ENCODE assay signal across 8 cellular contexts in the genomic region with DNA sequence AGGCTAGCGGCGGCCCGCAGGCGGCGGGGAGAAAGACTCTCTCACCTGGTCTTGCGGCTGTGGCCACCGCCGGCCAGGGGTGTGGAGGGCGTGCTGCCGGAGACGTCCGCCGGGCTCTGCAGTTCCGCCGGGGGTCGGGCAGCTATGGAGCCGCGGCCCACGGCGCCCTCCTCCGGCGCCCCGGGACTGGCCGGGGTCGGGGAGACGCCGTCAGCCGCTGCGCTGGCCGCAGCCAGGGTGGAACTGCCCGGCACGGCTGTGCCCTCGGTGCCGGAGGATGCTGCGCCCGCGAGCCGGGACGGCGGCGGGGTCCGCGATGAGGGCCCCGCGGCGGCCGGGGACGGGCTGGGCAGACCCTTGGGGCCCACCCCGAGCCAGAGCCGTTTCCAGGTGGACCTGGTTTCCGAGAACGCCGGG. TPM values are rescaled to one million over a fixed set of nuclear protein-coding genes. Genes with fewer than 3 reads are reported as not detected.
DNase-seq lines count a peak whose midpoint lies in the region; ATAC-seq and TF ChIP-seq lines count a peak whose summit lies in the region.

No MANE protein-coding gene starts in this region.

- H3K9me3 ChIP-seq in smooth muscle cell (replicated peaks; ENCODE audit: low read depth): no peaks in the 10 kb centered on the region

- WGBS in smooth muscle cell (ENCODE audit: low lambda C conversion rate): 0% methylated on average over 46 of the region's 53 CpGs

- ATAC-seq in GM18907 (IDR thresholded peaks at IDR 0.05; ENCODE audit: unreplicated experiment) (peak; percentile 42), HG03103 (IDR thresholded peaks at IDR 0.05; ENCODE audit: low read depth, unreplicated experiment) (peak; percentile 24)
- ATAC-seq in activated T-helper 17 cell treated with anti-CD3 and anti-CD28 coated beads, Interleukin-2, amount 50 U/mL, for 72 hours (replicated peaks): peak; percentile 7

- H3K4me3 ChIP-seq in smooth muscle cell: peak overlapping the region; percentile 74

- peaks cover 44% of the 10 kb centered on the region for H3K4me1 Mint-ChIP-seq in activated T-helper 17 cell treated with anti-CD3 and anti-CD28 coated beads, Interleukin-2, amount 50 U/mL, for 72 hours

- H3K36me3 ChIP-seq in smooth muscle cell (ENCODE audit: low read depth): no peaks in the 10 kb centered on the region

- H3K27ac Mint-ChIP-seq in activated T-helper 17 cell treated with anti-CD3 and anti-CD28 coated beads, Interleukin-2, amount 50 U/mL, for 72 hours: no peak overlapping the region

- no peaks in the 10 kb centered on the region for H3K27me3 Mint-ChIP-seq in activated T-helper 17 cell treated with anti-CD3 and anti-CD28 coated beads, Interleukin-2, amount 50 U/mL, for 72 hours

- peak overlapping the region; percentile 74 for H2AFZ ChIP-seq in smooth muscle cell (ENCODE audit: low read depth)

- H3K27ac ChIP-seq in smooth muscle cell (ENCODE audit: low read depth): no peak overlapping the region

- H3K79me2 ChIP-seq in smooth muscle cell (ENCODE audit: low read depth): peaks cover 29% of the 10 kb centered on the region

- peaks cover 15% of the 10 kb centered on the region for H4K20me1 ChIP-seq in smooth muscle cell (ENCODE audit: low read depth)

- H3K36me3 Mint-ChIP-seq in activated T-helper 17 cell treated with anti-CD3 and anti-CD28 coated beads, Interleukin-2, amount 50 U/mL, for 72 hours (ENCODE audit: low read depth): peaks cover 11% of the 10 kb centered on the region

- H3F3A ChIP-seq in smooth muscle cell (ENCODE audit: low read depth): no peaks in the 10 kb centered on the region

- peak overlapping the region; percentile 19 for H3K9ac ChIP-seq in smooth muscle cell (ENCODE audit: low read depth)

- DNase-seq in AG08395 (ENCODE audit: low spot score) (peak; percentile 46), hepatic stellate cell (ENCODE audit: low spot score) (peak; percentile 63), smooth muscle cell (lab: John Stamatoyannopoulos, UW; ENCODE audit: unreplicated experiment) (no peak), NCI-H69 (lab: John Stamatoyannopoulos, UW) (no peak)
- DNase-seq in stimulated activated CD4-positive, alpha-beta T cell treated with anti-CD3 and anti-CD28 coated beads, Interleukin-4, amount 100 ng/mL, for 4 hours: no peak

- no peaks in the 10 kb centered on the region for H3K27me3 ChIP-seq in smooth muscle cell (ENCODE audit: low read depth)

- peak; percentile 11 for TF ChIP-seq CTCF in smooth muscle cell (IDR thresholded peaks at IDR 0.05; ENCODE audit: borderline replicate concordance, insufficient read depth, poor library complexity, severe bottlenecking)

- H3K4me2 ChIP-seq in smooth muscle cell: peak overlapping the region; percentile 84

- peaks cover 14% of the 10 kb centered on the region for H3K4me1 ChIP-seq in smooth muscle cell (ENCODE audit: low read depth)

- peak overlapping the region; percentile 82 for H3K4me3 Mint-ChIP-seq in activated T-helper 17 cell treated with anti-CD3 and anti-CD28 coated beads, Interleukin-2, amount 50 U/mL, for 72 hours

- H3K9me3 Mint-ChIP-seq in activated T-helper 17 cell treated with anti-CD3 and anti-CD28 coated beads, Interleukin-2, amount 50 U/mL, for 72 hours: no peaks in the 10 kb centered on the region

RNA-seq across cellular contexts. Expression of gene SLC12A2, which starts 0.3 kb away (rescaled TPM):
- total RNA-seq in activated T-helper 17 cell treated with anti-CD3 and anti-CD28 coated beads, Interleukin-2, amount 50 U/mL, for 72 hours: 10 to 100 TPM in 1 of 2 donors, 1 to 10 TPM in 1; 9.7 to 30.3 TPM
- 17.2 and 17.8 TPM in 2 replicates for total RNA-seq in smooth muscle cell
- 4.2 and 5.5 TPM in 2 replicates for polyA plus RNA-seq in smooth muscle cell

Comparison
In these comparisons a context has a peak if more than half of its experiments do, and no peak if none do; other contexts are left out.
1. DNase-seq: peak in AG08395 (single experiment) and hepatic stellate cell (single experiment); none in smooth muscle cell (single experiment), stimulated activated CD4-positive, alpha-beta T cell treated with anti-CD3 and anti-CD28 coated beads, Interleukin-4, amount 100 ng/mL, for 4 hours (0 of 2) and NCI-H69 (single experiment).
2. Peak in every context shown above with its lines, with median percentiles within 50 percentile points of each other: ATAC-seq.